ENCODE assay signal across 9 cellular contexts in the genomic region with DNA sequence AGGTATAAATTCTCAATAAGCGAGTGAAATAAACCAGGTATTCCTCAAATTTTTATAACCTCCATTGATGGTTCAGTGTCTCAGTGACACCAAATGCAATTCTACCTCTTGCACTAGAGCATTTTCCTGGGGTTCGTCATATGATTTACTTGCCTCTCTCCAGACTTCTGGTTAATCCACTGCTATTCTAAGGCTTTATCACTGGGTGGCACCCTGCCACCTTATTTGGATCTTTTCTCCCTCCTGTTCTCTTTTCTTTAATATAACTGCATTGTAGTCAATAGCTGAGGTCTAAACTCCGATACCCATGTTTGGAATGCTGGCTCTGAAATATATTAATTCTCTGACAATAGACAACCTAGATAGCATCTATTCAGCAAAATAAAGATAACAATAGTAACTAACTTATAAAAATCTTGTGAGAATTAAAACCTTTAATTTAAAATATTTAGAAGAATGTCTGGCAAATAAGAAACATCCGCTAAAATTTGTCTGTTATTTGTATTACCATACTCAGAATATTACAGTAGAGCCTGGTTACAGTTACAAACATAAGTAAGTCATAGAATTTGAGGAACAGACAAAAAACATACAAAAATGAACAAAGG.
DNase-seq lines count a peak whose midpoint lies in the region; ATAC-seq and TF ChIP-seq lines count a peak whose summit lies in the region.
"Had no signal": no experiment of that assay in that cellular context is flagged by ENCODE, and none has a peak within 500 bp of the region (broad histone marks: within the 10 kb centered on the region; RNA-seq: fewer than 3 reads in every experiment).

No MANE protein-coding gene starts in this region.

- 51 to 54% methylated on average over 4 of the region's 4 CpGs for WGBS in transverse colon (ENCODE audit: low coverage in 1 of 2), 2 donors

- no peak for TF ChIP-seq POLR2A in transverse colon (IDR thresholded peaks at IDR 0.05)

- DNase-seq in NCI-H1105 (lab: John Stamatoyannopoulos, UW): peak; percentile 77
- DNase-seq in SK-MEL-5 (ENCODE audit: low read depth, low spot score): peak; percentile 75
- peak; percentile 51 to 71 for DNase-seq in foreskin fibroblast
- no peak for DNase-seq in type B pancreatic cell (ENCODE audit: extremely low spot score, unreplicated experiment)
- DNase-seq in transverse colon: no peak

- H3K4me1 Mint-ChIP-seq in type B pancreatic cell (ENCODE audit: unreplicated experiment): peaks cover 20% of the 10 kb centered on the region

- H3K27me3 ChIP-seq in transverse colon: no peaks in the 10 kb centered on the region
- H3K27me3 ChIP-seq: SJSA1 had no signal

- in situ Hi-C loops in SK-MEL-5 (cut with HindIII; ENCODE audit: low pct_unique_long_range_greater_than_20kb, low sequenced_read_pairs): no loop called here
- in situ Hi-C loops in transverse colon (cut with MboI; ENCODE audit: low pct_ligation_motif_present in 1 of 4, low pct_unique_long_range_greater_than_20kb in 1 of 4, low sequenced_read_pairs in 3 of 4): no loop called here

- intact Hi-C loops in transverse colon (cut with DNase I; ENCODE audit: low total_unique reads): no loop called here

- no peak overlapping the region for H3K27ac ChIP-seq in transverse colon
- H3K27ac ChIP-seq: SJSA1 had no signal

- no peaks in the 10 kb centered on the region for H3K36me3 ChIP-seq in transverse colon
- H3K36me3 ChIP-seq: SJSA1 had no signal

- no peaks in the 10 kb centered on the region for H3K36me3 Mint-ChIP-seq in type B pancreatic cell

- H3K27me3 Mint-ChIP-seq in type B pancreatic cell: peaks cover 9% of the 10 kb centered on the region

- no peaks in the 10 kb centered on the region for H3K9me3 ChIP-seq in transverse colon

- no peak for TF ChIP-seq EP300 in transverse colon (IDR thresholded peaks at IDR 0.05; ENCODE audit: low read depth)

- no peak overlapping the region for H3K4me3 Mint-ChIP-seq in type B pancreatic cell

- no peaks in the 10 kb centered on the region for H3K4me1 ChIP-seq in transverse colon
- H3K4me1 ChIP-seq: SJSA1 had no signal

- ATAC-seq in GM18861 (IDR thresholded peaks at IDR 0.05; ENCODE audit: unreplicated experiment) (no peak), HG03280 (IDR thresholded peaks at IDR 0.05; ENCODE audit: unreplicated experiment) (no peak)

- TF ChIP-seq CTCF in GM12873 (IDR thresholded peaks at IDR 0.05; ENCODE audit: insufficient read depth, low read depth, low read length, missing control alignments): peak; percentile 44
- peak; percentile 11 for TF ChIP-seq CTCF in foreskin fibroblast (IDR thresholded peaks at IDR 0.05; ENCODE audit: low read depth, low read length)
- TF ChIP-seq CTCF in type B pancreatic cell (conservative IDR thresholded peaks at IDR 0.05): peak; percentile 83
- TF ChIP-seq CTCF in transverse colon (IDR thresholded peaks at IDR 0.05): no peak

- H3K27ac Mint-ChIP-seq in type B pancreatic cell: no peak overlapping the region

- H3K4me3 ChIP-seq in foreskin fibroblast (ENCODE audit: low read depth in 1 of 2, low read length in 2 of 2) (no peak overlapping the region), transverse colon (no peak overlapping the region)
- H3K4me3 ChIP-seq: SJSA1 had no signal

- H3K9me3 Mint-ChIP-seq in type B pancreatic cell: no peaks in the 10 kb centered on the region

Comparison
In these comparisons a context has a peak if more than half of its experiments do, and no peak if none do; other contexts are left out.
1. CTCF ChIP-seq: peak in GM12873 (single experiment), foreskin fibroblast (single experiment) and type B pancreatic cell (single experiment); none in transverse colon (0 of 5).
2. DNase-seq: peak in NCI-H1105 (single experiment), SK-MEL-5 (single experiment) and foreskin fibroblast (2 of 2); none in type B pancreatic cell (single experiment) and transverse colon (single experiment).